In the genomic region with DNA sequence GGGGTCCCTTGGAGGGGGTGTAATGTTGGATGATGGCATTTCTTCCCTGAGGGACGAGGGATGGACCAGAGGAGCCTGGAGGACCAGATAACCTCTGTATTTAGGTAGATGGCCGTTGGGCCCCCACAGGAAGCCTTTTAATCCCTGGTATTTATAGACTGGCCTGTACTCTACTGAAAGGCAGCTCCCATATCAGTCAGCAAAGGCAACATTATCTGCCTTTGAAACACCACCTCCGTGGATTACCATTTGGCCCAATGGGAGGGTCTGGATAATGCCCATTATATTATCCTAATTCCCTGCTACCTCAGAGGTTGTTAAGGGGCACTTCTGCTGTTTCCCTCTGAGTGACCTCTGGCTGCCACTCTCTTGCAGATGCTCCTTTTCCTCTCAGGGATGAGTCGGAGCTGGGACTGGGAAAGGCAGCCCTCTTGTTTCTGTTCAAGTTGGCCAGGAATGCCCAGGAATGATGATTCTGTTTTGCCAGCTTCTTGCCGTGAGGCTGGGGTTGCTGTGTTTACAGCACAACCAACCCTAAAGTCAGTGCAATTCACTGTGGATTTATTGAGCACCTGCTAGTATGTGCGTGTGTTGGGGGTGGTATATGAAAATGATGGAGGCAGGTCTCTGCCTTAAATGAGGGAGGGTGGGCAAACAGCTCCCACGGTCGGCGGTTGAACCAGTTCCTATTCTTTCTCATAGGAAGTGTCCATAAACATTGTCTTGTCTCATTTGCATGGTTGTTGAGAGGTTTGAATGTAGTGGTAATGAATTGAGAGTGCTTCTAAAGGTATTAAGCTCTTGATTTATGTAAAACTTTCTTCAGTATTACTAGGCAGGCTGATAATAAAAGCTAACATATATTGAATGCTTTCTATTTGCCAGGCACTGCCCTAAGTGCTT, we compare ENCODE assay signal across 12 cellular contexts. TPM values are rescaled to one million over a fixed set of nuclear protein-coding genes. Genes with fewer than 3 reads are reported as not detected.
DNase-seq lines count a peak whose midpoint lies in the region; ATAC-seq and TF ChIP-seq lines count a peak whose summit lies in the region.
"Had no signal": no experiment of that assay in that cellular context is flagged by ENCODE, and none has a peak within 500 bp of the region (broad histone marks: within the 10 kb centered on the region; RNA-seq: fewer than 3 reads in every experiment).

No MANE protein-coding gene starts in this region.

- CTCF ChIA-PET in activated CD8-positive, alpha-beta T cell treated with anti-CD3 and anti-CD28 coated beads for 36 hours (lab: Charles Lee): interaction anchor here (1.1 to 2.3 kb wide), 4 partner anchors 9 to 101 kb away, joined by 3 to 6 read pairs (median 4); no protein-coding TSS in a partner anchor

- no peak for TF ChIP-seq CTCF in activated CD8-positive, alpha-beta T cell treated with anti-CD3 and anti-CD28 coated beads for 36 hours (IDR thresholded peaks at IDR 0.05)
- no peak for TF ChIP-seq CTCF in type B pancreatic cell (conservative IDR thresholded peaks at IDR 0.05)

- POLR2A ChIA-PET in activated CD8-positive, alpha-beta T cell treated with anti-CD3 and anti-CD28 coated beads for 36 hours (lab: Charles Lee): interaction anchor here (1.1 to 1.6 kb wide), 6 partner anchors 9 to 56 kb away, joined by 3 to 4 read pairs (median 4); no protein-coding TSS in a partner anchor

- no peaks in the 10 kb centered on the region for H3K27me3 Mint-ChIP-seq in activated CD8-positive, alpha-beta T cell treated with anti-CD3 and anti-CD28 coated beads for 36 hours
- H3K27me3 Mint-ChIP-seq in type B pancreatic cell: no peaks in the 10 kb centered on the region

- intact Hi-C loops in activated CD8-positive, alpha-beta T cell treated with anti-CD3 and anti-CD28 coated beads for 36 hours (cut with micrococcal nuclease): no loop called here

- DNase-seq in stimulated activated CD4-positive, alpha-beta T cell treated with anti-CD3 and anti-CD28 coated beads, Interleukin-15, amount 100 ng/mL, for 24 hours: peak; percentile 40
- DNase-seq in stimulated activated CD4-positive, alpha-beta T cell treated with anti-CD3 and anti-CD28 coated beads, Interleukin-1b, Interleukin-23, amount 100 ng/mL, for 48 hours: no peak
- DNase-seq in activated CD8-positive, alpha-beta T cell treated with anti-CD3 and anti-CD28 coated beads for 36 hours: peak; percentile 45
- DNase-seq in type B pancreatic cell (ENCODE audit: extremely low spot score, unreplicated experiment) (no peak), SIG-M5 treated with dmso at 0.1 percent for 504 hours (lab: John Stamatoyannopoulos, UW; ENCODE audit: unreplicated experiment) (no peak), AG20443 (ENCODE audit: low spot score) (no peak), T1000 (lab: John Stamatoyannopoulos, UW) (no peak)
- DNase-seq: DND-41; effector CD8-positive, alpha-beta T cell; islet precursor cell had no signal

- peaks cover 89% of the 10 kb centered on the region for H3K4me1 Mint-ChIP-seq in activated CD8-positive, alpha-beta T cell treated with anti-CD3 and anti-CD28 coated beads for 36 hours (ENCODE audit: low read depth)
- peaks cover 63% of the 10 kb centered on the region for H3K4me1 Mint-ChIP-seq in type B pancreatic cell (ENCODE audit: unreplicated experiment)

- peak; percentile 52 for ATAC-seq in HG02870 (IDR thresholded peaks at IDR 0.05; ENCODE audit: unreplicated experiment)
- no peak for ATAC-seq in activated CD8-positive, alpha-beta T cell treated with anti-CD3 and anti-CD28 coated beads for 36 hours

- H3K4me3 Mint-ChIP-seq in activated CD8-positive, alpha-beta T cell treated with anti-CD3 and anti-CD28 coated beads for 36 hours: no peak overlapping the region
- peak overlapping the region; percentile 4 for H3K4me3 Mint-ChIP-seq in type B pancreatic cell

- peaks cover 15% of the 10 kb centered on the region for H3K36me3 Mint-ChIP-seq in activated CD8-positive, alpha-beta T cell treated with anti-CD3 and anti-CD28 coated beads for 36 hours (ENCODE audit: low read depth)
- H3K36me3 Mint-ChIP-seq in type B pancreatic cell: no peaks in the 10 kb centered on the region

- H3K9me3 Mint-ChIP-seq in activated CD8-positive, alpha-beta T cell treated with anti-CD3 and anti-CD28 coated beads for 36 hours: no peaks in the 10 kb centered on the region
- no peaks in the 10 kb centered on the region for H3K9me3 Mint-ChIP-seq in type B pancreatic cell

- H3K27ac Mint-ChIP-seq in activated CD8-positive, alpha-beta T cell treated with anti-CD3 and anti-CD28 coated beads for 36 hours: peak overlapping the region; percentile 63
- H3K27ac Mint-ChIP-seq in type B pancreatic cell: peak overlapping the region; percentile 70

RNA-seq across cellular contexts. Expression of a gene that starts 18.1 kb away (rescaled TPM):
- 10 to 100 TPM; 35.7 to 36.2 TPM for total RNA-seq in activated CD8-positive, alpha-beta T cell treated with anti-CD3 and anti-CD28 coated beads for 36 hours
- 31.7 and 78.9 TPM in 2 replicates for total RNA-seq in type B pancreatic cell (ENCODE audit: low replicate concordance)

RNA-seq across cellular contexts. Expression of a gene that starts 54.8 kb away (rescaled TPM):
- total RNA-seq in activated CD8-positive, alpha-beta T cell treated with anti-CD3 and anti-CD28 coated beads for 36 hours: not detected
- 0.21 and 3.4 TPM in 2 replicates for total RNA-seq in type B pancreatic cell (ENCODE audit: low replicate concordance)
- total RNA-seq: RPMI7951 had no signal

Comparison
In these comparisons a context has a peak if more than half of its experiments do, and no peak if none do; other contexts are left out.
1. DNase-seq: peak in stimulated activated CD4-positive, alpha-beta T cell treated with anti-CD3 and anti-CD28 coated beads, Interleukin-15, amount 100 ng/mL, for 24 hours (single experiment) and activated CD8-positive, alpha-beta T cell treated with anti-CD3 and anti-CD28 coated beads for 36 hours (single experiment); none in stimulated activated CD4-positive, alpha-beta T cell treated with anti-CD3 and anti-CD28 coated beads, Interleukin-1b, Interleukin-23, amount 100 ng/mL, for 48 hours (single experiment), type B pancreatic cell (single experiment), SIG-M5 treated with dmso at 0.1 percent for 504 hours (single experiment), AG20443 (single experiment) and T1000 (single experiment).